Comparison of ENCODE assay signal across 11 cellular contexts in the genomic region with DNA sequence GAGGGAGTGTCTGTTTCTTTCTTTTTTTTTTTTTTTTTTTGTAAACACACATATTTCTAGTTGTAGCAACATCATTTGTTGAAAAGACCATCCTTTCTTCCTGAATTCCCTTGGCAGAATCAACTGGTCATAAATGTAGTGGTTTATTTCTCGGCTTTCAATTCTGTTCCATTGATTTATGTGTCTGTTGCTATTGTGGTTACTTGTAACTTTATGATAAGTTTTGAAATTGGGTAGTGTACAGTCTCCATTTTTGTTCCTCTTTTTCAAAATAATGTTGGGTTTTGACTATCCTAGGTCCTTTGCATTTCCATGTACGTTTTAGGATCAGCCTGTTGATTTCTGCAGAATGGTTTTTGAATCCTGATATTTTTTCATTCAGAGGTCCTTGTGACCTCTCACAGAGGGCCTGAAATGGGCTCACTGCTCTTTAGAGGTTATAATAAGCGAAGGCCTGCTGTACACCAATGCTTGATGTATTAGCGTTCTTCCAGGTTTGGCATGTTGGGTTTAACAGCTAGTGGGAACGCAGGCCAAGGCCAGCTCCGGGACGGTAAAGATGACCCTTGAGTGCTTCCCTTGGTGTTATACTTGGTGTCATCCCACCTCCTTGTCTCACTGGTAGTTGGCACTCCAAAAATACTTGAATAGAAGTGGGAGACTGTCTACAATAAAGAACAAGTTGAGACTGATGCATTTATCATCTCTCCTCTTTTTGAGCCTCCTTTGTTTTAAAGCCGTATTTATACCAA. TPM values are rescaled to one million over a fixed set of nuclear protein-coding genes. Genes with fewer than 3 reads are reported as not detected.
A peak's percentile ranks its signal among the peaks of the same experiment; 100 is the strongest.
DNase-seq lines count a peak whose midpoint lies in the region; ATAC-seq and TF ChIP-seq lines count a peak whose summit lies in the region.
"Had no signal": no experiment of that assay in that cellular context is flagged by ENCODE, and none has a peak within 500 bp of the region (broad histone marks: within the 10 kb centered on the region; RNA-seq: fewer than 3 reads in every experiment).

No MANE protein-coding gene starts in this region.

- WGBS in esophagus, 2 donors = 39 to 55% methylated on average over 8 of the region's 8 CpGs

- peak overlapping the region; percentile 91 for H3K9ac ChIP-seq in Loucy (ENCODE audit: low read depth, low read length, poor library complexity, severe bottlenecking)

- peaks cover 52% of the 10 kb centered on the region for H4K20me1 ChIP-seq in Loucy (ENCODE audit: insufficient read depth, low read length, poor library complexity, severe bottlenecking)

- no peak for ATAC-seq in GM19328 (IDR thresholded peaks at IDR 0.05; ENCODE audit: unreplicated experiment)
- no peak for ATAC-seq in HG03571 (IDR thresholded peaks at IDR 0.05; ENCODE audit: unreplicated experiment)
- ATAC-seq: activated T-cell treated with anti-CD3 and anti-CD28 coated beads, Interleukin-2, amount 50 U/mL, for 4 hours had no signal

- H3F3A ChIP-seq in Loucy (ENCODE audit: low read depth) = peaks cover 40% of the 10 kb centered on the region

- TF ChIP-seq CTCF in Loucy (conservative IDR thresholded peaks at IDR 0.05; ENCODE audit: low read length) = no peak
- no peak for TF ChIP-seq CTCF in tibial artery (IDR thresholded peaks at IDR 0.05)

- DNase-seq in SKM-1 treated with dmso at 0.1 percent for 144 hours (lab: John Stamatoyannopoulos, UW; ENCODE audit: unreplicated experiment) (peak; percentile 62), SKM-1 (lab: John Stamatoyannopoulos, UW; ENCODE audit: unreplicated experiment) (no peak), tibial artery (no peak)
- no peak for DNase-seq in activated CD4-positive, alpha-beta T cell treated with anti-CD3 and anti-CD28 coated beads, Interleukin-2, amount 50 U/mL, for 4 hours
- DNase-seq: activated T-cell treated with anti-CD3 and anti-CD28 coated beads, Interleukin-2, amount 50 U/mL, for 4 hours; head of caudate nucleus had no signal

- H3K9me2 ChIP-seq in Loucy (replicated peaks; ENCODE audit: low read depth, low read length) = no peaks in the 10 kb centered on the region

- H3K27me3 ChIP-seq in Loucy (ENCODE audit: insufficient read depth, low read length, poor library complexity, severe bottlenecking) (no peaks in the 10 kb centered on the region), esophagus (ENCODE audit: control insufficient read depth in 1 of 2, insufficient read depth in 2 of 2, low read length in 2 of 2) (no peaks in the 10 kb centered on the region), tibial artery (no peaks in the 10 kb centered on the region)
- H3K27me3 ChIP-seq: tibial nerve had no signal

- H3K4me2 ChIP-seq in Loucy (ENCODE audit: low read depth, low read length, poor library complexity, severe bottlenecking) = peak overlapping the region; percentile 85

- intact Hi-C loops in tibial artery (cut with DNase I; ENCODE audit: low total_unique reads) = loop anchor here (10.0 kb wide), 1 partner anchor 62 kb away; no protein-coding TSS in a partner anchor

- H3K36me3 ChIP-seq in Loucy (ENCODE audit: insufficient read depth, low read length) = peaks cover 14% of the 10 kb centered on the region
- no peaks in the 10 kb centered on the region for H3K36me3 ChIP-seq in esophagus (ENCODE audit: control insufficient read depth in 2 of 2, insufficient read depth in 2 of 2, low read length in 1 of 2)
- H3K36me3 ChIP-seq in tibial artery = no peaks in the 10 kb centered on the region

- peaks cover 92% of the 10 kb centered on the region for H3K79me2 ChIP-seq in Loucy (ENCODE audit: insufficient read depth, low read length)

- H3K4me1 ChIP-seq in Loucy (ENCODE audit: insufficient read depth, low read length, poor library complexity, severe bottlenecking) = peaks cover 71% of the 10 kb centered on the region
- H3K4me1 ChIP-seq in esophagus (ENCODE audit: control insufficient read depth in 2 of 2, insufficient read depth in 2 of 2, low read length in 1 of 2) = peaks cover 0 to 3% of the 10 kb centered on the region in 2 donors
- peaks cover 0 to 44% (median 24%) of the 10 kb centered on the region in 4 donors for H3K4me1 ChIP-seq in tibial artery

- H3K4me3 ChIP-seq in Loucy (ENCODE audit: low read length, poor library complexity, severe bottlenecking) (peak overlapping the region; percentile 64), esophagus (ENCODE audit: low read depth in 1 of 2, low read length in 2 of 2) (no peak overlapping the region), tibial artery (no peak overlapping the region)
- H3K4me3 ChIP-seq: tibial nerve had no signal

- no peak overlapping the region for H2AFZ ChIP-seq in Loucy (ENCODE audit: low read length)

- H3K9me3 ChIP-seq in Loucy (ENCODE audit: insufficient read depth, low read depth, low read length) (no peaks in the 10 kb centered on the region), esophagus (ENCODE audit: control insufficient read depth in 2 of 2, insufficient read depth in 1 of 2, low read depth in 1 of 2, low read length in 1 of 2) (peaks cover 0 to 2% of the 10 kb centered on the region in 2 donors), tibial artery (peaks cover 0 to 8% (median 7%) of the 10 kb centered on the region in 3 donors)

- H3K27ac ChIP-seq in esophagus (ENCODE audit: low read depth in 2 of 2, low read length in 1 of 2) (peak overlapping the region; percentile 42 to 67), tibial artery (peak overlapping the region; percentile 39 to 62)

RNA-seq across cellular contexts. Expression of a gene that starts 43.8 kb away (rescaled TPM):
- polyA plus RNA-seq in esophagus = 10 to 100 TPM; 36.2 to 39.5 TPM

RNA-seq across cellular contexts. Expression of a gene that starts 57.7 kb away (rescaled TPM):
- 10 to 100 TPM; 16.1 to 27.6 TPM for polyA plus RNA-seq in esophagus
